In the genomic region with DNA sequence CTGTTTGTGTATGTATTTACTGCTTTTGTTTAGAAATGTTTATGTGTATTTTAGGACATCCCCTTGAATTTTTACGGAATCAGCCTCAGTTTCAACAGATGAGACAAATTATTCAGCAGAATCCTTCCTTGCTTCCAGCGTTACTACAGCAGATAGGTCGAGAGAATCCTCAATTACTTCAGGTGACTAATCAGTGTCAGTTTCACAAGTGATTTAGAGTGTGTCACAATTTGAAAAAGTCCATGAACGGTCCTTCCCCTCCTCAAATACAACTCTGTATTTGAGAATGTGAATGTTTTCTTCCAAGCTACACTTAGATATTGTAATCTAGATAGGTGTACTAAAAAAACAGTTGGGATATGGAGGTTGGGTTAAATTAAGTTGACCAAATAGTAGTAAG, we compare ENCODE assay signal across 24 cellular contexts. TPM values are rescaled to one million over a fixed set of nuclear protein-coding genes. Genes with fewer than 3 reads are reported as not detected.
DNase-seq lines count a peak whose midpoint lies in the region; TF ChIP-seq lines count a peak whose summit lies in the region.
"Had no signal": no experiment of that assay in that cellular context is flagged by ENCODE, and none has a peak within 500 bp of the region (broad histone marks: within the 10 kb centered on the region; RNA-seq: fewer than 3 reads in every experiment).

No MANE protein-coding gene starts in this region.

- TF ChIP-seq CTCF in PC-9 (conservative IDR thresholded peaks at IDR 0.05) (no peak), nephron progenitor cell (IDR thresholded peaks at IDR 0.05) (no peak), thyroid gland (IDR thresholded peaks at IDR 0.05) (no peak)

- peak overlapping the region; percentile 7; the same call in 1 of the 2 replicates for H3K27ac ChIP-seq in PC-9
- peak overlapping the region; percentile 30 to 55 (median 38) for H3K27ac ChIP-seq in thyroid gland
- H3K27ac ChIP-seq: BLaER1, esophagus squamous epithelium, neural progenitor cell, prostate gland had no signal

- 73 to 74% methylated on average over 4 of the region's 4 CpGs for WGBS in thyroid gland, 2 donors

- no peak for TF ChIP-seq POLR2A in thyroid gland (IDR thresholded peaks at IDR 0.05)

- BruUV-seq in PC-9 (replicated peaks; lab: Mats Ljungman, UMichigan): no TSS peak

- H3K27me3 Mint-ChIP-seq in activated naive CD4-positive, alpha-beta T cell treated with anti-CD3 and anti-CD28 coated beads for 36 hours (ENCODE audit: low read depth): no peaks in the 10 kb centered on the region
- no peaks in the 10 kb centered on the region for H3K27me3 Mint-ChIP-seq in nephron progenitor cell (ENCODE audit: low read depth, poor library complexity)
- H3K27me3 Mint-ChIP-seq: activated CD4-positive, alpha-beta T cell treated with anti-CD3 and anti-CD28 coated beads, Interleukin-2, amount 10 ng/mL, durations not matched to agents 7 days and 5 days; stimulated activated naive CD8-positive, alpha-beta T cell treated with anti-CD3 and anti-CD28 coated beads, Interleukin-15, Interleukin-2, amounts not matched to agents 100 ng/mL and 50 ng/mL, for 24 hours had no signal

- peaks cover 89% of the 10 kb centered on the region for H3F3A ChIP-seq in PC-9 (ENCODE audit: insufficient read depth, low read depth)

- H3K4me1 ChIP-seq in PC-9 (replicated peaks; ENCODE audit: insufficient read depth) (no peaks in the 10 kb centered on the region), thyroid gland (peaks cover 14 to 26% of the 10 kb centered on the region in 2 donors)
- H3K4me1 ChIP-seq: BLaER1, esophagus squamous epithelium, HAP-1, prostate gland had no signal

- peaks cover 62% of the 10 kb centered on the region for H3K36me3 Mint-ChIP-seq in activated naive CD4-positive, alpha-beta T cell treated with anti-CD3 and anti-CD28 coated beads for 36 hours (ENCODE audit: low read depth)
- H3K36me3 Mint-ChIP-seq in nephron progenitor cell (ENCODE audit: low read depth): peaks cover 86% of the 10 kb centered on the region

- no peaks in the 10 kb centered on the region for H3K27me3 ChIP-seq in PC-9 (ENCODE audit: insufficient read depth, low read depth)
- H3K27me3 ChIP-seq in thyroid gland: no peaks in the 10 kb centered on the region
- H3K27me3 ChIP-seq: BLaER1, esophagus squamous epithelium, neural progenitor cell, tibial nerve had no signal

- H3K4me1 Mint-ChIP-seq in activated naive CD4-positive, alpha-beta T cell treated with anti-CD3 and anti-CD28 coated beads for 36 hours (ENCODE audit: low read depth): peaks cover 18% of the 10 kb centered on the region
- no peaks in the 10 kb centered on the region for H3K4me1 Mint-ChIP-seq in nephron progenitor cell

- peaks cover 50% of the 10 kb centered on the region for H4K20me1 ChIP-seq in PC-9 (ENCODE audit: insufficient read depth)

- no peak for DNase-seq in activated naive CD4-positive, alpha-beta T cell treated with anti-CD3 and anti-CD28 coated beads for 36 hours
- no peak for DNase-seq in activated naive CD4-positive, alpha-beta T cell treated with anti-CD3 and anti-CD28 coated beads, Interleukin-2, amount 50 U/mL, for 16 hours
- DNase-seq in PC-9 (no peak), nephron progenitor cell (no peak), thyroid gland (no peak), LoVo (ENCODE audit: low spot score) (no peak)
- no peak for DNase-seq in NK-92 treated with Interleukin-12 subunit alpha and Interleukin-12 subunit beta, amount 100 ng/mL, for 24 hours (lab: John Stamatoyannopoulos, UW)
- DNase-seq: activated CD4-positive, alpha-beta T cell treated with anti-CD3 and anti-CD28 coated beads, Interleukin-2, amount 10 ng/mL, durations not matched to agents 7 days and 5 days; central memory CD4-positive, alpha-beta T cell; COR-L47; dermis blood vessel endothelial cell; esophagus squamous epithelium; foreskin melanocyte; NCI-H146; NCI-H2107; OCI-M1; T-helper 2 cell had no signal

- H3K9me3 Mint-ChIP-seq in activated naive CD4-positive, alpha-beta T cell treated with anti-CD3 and anti-CD28 coated beads for 36 hours: peaks cover 2% of the 10 kb centered on the region
- H3K9me3 Mint-ChIP-seq in nephron progenitor cell: peaks cover 33% of the 10 kb centered on the region
- H3K9me3 Mint-ChIP-seq: activated naive CD4-positive, alpha-beta T cell treated with anti-CD3 and anti-CD28 coated beads, Interleukin-2, amount 50 U/mL, for 72 hours; stimulated activated naive CD8-positive, alpha-beta T cell treated with anti-CD3 and anti-CD28 coated beads, Interleukin-15, Interleukin-2, amounts not matched to agents 100 ng/mL and 50 ng/mL, for 24 hours had no signal

- H3K4me2 ChIP-seq in PC-9: no peak overlapping the region
- H3K4me2 ChIP-seq: BLaER1, neural progenitor cell had no signal

- peak overlapping the region; percentile 13 for H3K27ac Mint-ChIP-seq in activated naive CD4-positive, alpha-beta T cell treated with anti-CD3 and anti-CD28 coated beads for 36 hours
- peak overlapping the region; percentile 49 for H3K27ac Mint-ChIP-seq in nephron progenitor cell
- H3K27ac Mint-ChIP-seq: activated CD4-positive, alpha-beta T cell treated with anti-CD3 and anti-CD28 coated beads, Interleukin-2, amount 10 ng/mL, durations not matched to agents 7 days and 5 days; activated naive CD4-positive, alpha-beta T cell treated with anti-CD3 and anti-CD28 coated beads, Interleukin-2, amount 50 U/mL, for 72 hours; neural progenitor cell; stimulated activated naive CD8-positive, alpha-beta T cell treated with anti-CD3 and anti-CD28 coated beads, Interleukin-15, Interleukin-2, amounts not matched to agents 100 ng/mL and 50 ng/mL, for 24 hours had no signal

- H3K4me3 Mint-ChIP-seq in activated naive CD4-positive, alpha-beta T cell treated with anti-CD3 and anti-CD28 coated beads for 36 hours: no peak overlapping the region
- no peak overlapping the region for H3K4me3 Mint-ChIP-seq in nephron progenitor cell
- H3K4me3 Mint-ChIP-seq: activated CD4-positive, alpha-beta T cell treated with anti-CD3 and anti-CD28 coated beads, Interleukin-2, amount 10 ng/mL, durations not matched to agents 7 days and 5 days; neural progenitor cell; stimulated activated naive CD8-positive, alpha-beta T cell treated with anti-CD3 and anti-CD28 coated beads, Interleukin-15, Interleukin-2, amounts not matched to agents 100 ng/mL and 50 ng/mL, for 24 hours had no signal

- peaks cover 94% of the 10 kb centered on the region for H3K79me2 ChIP-seq in PC-9 (ENCODE audit: low read depth)

- H3K4me3 ChIP-seq in PC-9: no peak overlapping the region
- no peak overlapping the region for H3K4me3 ChIP-seq in thyroid gland (replicated peaks in 1 of 3)
- H3K4me3 ChIP-seq: BLaER1, esophagus squamous epithelium, HAP-1, neural progenitor cell, prostate gland, tibial nerve had no signal

- no peaks in the 10 kb centered on the region for H3K9me2 ChIP-seq in PC-9 (ENCODE audit: insufficient read depth)

- intact Hi-C loops in activated naive CD4-positive, alpha-beta T cell treated with anti-CD3 and anti-CD28 coated beads for 36 hours (cut with micrococcal nuclease): loop anchor here (5.0 kb wide), 1 partner anchor 42 kb away; a partner anchor contains a TSS
- intact Hi-C loops in PC-9 (cut with micrococcal nuclease; ENCODE audit: unreplicated experiment): no loop called here
- intact Hi-C loops in thyroid gland (cut with DNase I): no loop called here

- POLR2A ChIA-PET in PC-9 (lab: Charles Lee; ENCODE audit: unreplicated experiment): no interaction called here

- CTCF ChIA-PET in activated naive CD4-positive, alpha-beta T cell treated with anti-CD3 and anti-CD28 coated beads for 36 hours (lab: Charles Lee): interaction anchor here (0.6 to 1.2 kb wide), 2 partner anchors 17 to 37 kb away, joined by 4 read pairs; no protein-coding TSS in a partner anchor
- CTCF ChIA-PET in PC-9 (lab: Charles Lee): interaction anchor here (0.6 kb wide), 1 partner anchor 15 kb away, joined by 4 read pairs; no protein-coding TSS in a partner anchor

- H2AFZ ChIP-seq in PC-9: no peak overlapping the region
- H2AFZ ChIP-seq: neural progenitor cell had no signal

- H3K36me3 ChIP-seq in PC-9 (ENCODE audit: low read depth): peaks cover 78% of the 10 kb centered on the region
- peaks cover 7 to 12% of the 10 kb centered on the region in 2 donors for H3K36me3 ChIP-seq in thyroid gland
- H3K36me3 ChIP-seq: prostate gland had no signal

- H3K9me3 ChIP-seq in PC-9 (ENCODE audit: insufficient read depth, low read depth) (no peaks in the 10 kb centered on the region; the same call in 1 of the 2 replicates), thyroid gland (no peaks in the 10 kb centered on the region)
- H3K9me3 ChIP-seq: HAP-1, prostate gland had no signal

RNA-seq across cellular contexts. Expression of a gene that starts 40.8 kb away (rescaled TPM):
- total RNA-seq in activated naive CD4-positive, alpha-beta T cell treated with anti-CD3 and anti-CD28 coated beads for 36 hours: 100 to 1,000 TPM; 106 to 109 TPM
- total RNA-seq in PC-9 (2021) (164 and 176 TPM in 2 replicates), thyroid gland (10 to 100 TPM; 68.6 to 85.7 (median 81.0) TPM)
